1 cellular context compared by ENCODE assay signal in genomic region chr1:203325418-203326091, GRCh38.
TF ChIP-seq lines count a peak whose summit lies in the region.

No MANE protein-coding gene starts in this region.

TF ChIP-seq in HepG2, 621 proteins besides CTCF, POLR2A, EP300 and RAD21 (continued from another document):
- TF ChIP-seq ZBTB33 (CRISPR knock-in tag; IDR thresholded peaks at IDR 0.05) (peak; percentile 21; the same call in 1 of the 2 replicates), ZFX (CRISPR knock-in tag; IDR thresholded peaks at IDR 0.05; ENCODE audit: low read depth) (0 out of 2 replicates have a peak, but pooled peaks have one; percentile 17), CHD4 (IDR thresholded peaks at IDR 0.05; ENCODE audit: borderline replicate concordance, low read length) (no peak), ZNF597 (CRISPR knock-in tag; IDR thresholded peaks at IDR 0.05) (no peak), PRDM15 (CRISPR knock-in tag; IDR thresholded peaks at IDR 0.05) (peak; percentile 19; the same call in 1 of the 2 replicates), ZNF136 (CRISPR knock-in tag; IDR thresholded peaks at IDR 0.05; ENCODE audit: low read depth) (no peak), NFYC (CRISPR knock-in tag; IDR thresholded peaks at IDR 0.05) (no peak), ZNF101 (CRISPR knock-in tag; IDR thresholded peaks at IDR 0.05; ENCODE audit: borderline replicate concordance, low read depth) (no peak), NR2F6 (IDR thresholded peaks at IDR 0.05) (no peak), NR2F6 (CRISPR knock-in tag; IDR thresholded peaks at IDR 0.05) (no peak), ZNF496 (CRISPR knock-in tag; IDR thresholded peaks at IDR 0.05; ENCODE audit: insufficient replicate concordance) (no peak), ZNF263 (CRISPR knock-in tag; IDR thresholded peaks at IDR 0.05) (peak; percentile 72), KDM1A (CRISPR knock-in tag; IDR thresholded peaks at IDR 0.05) (no peak), NFKB2 (CRISPR knock-in tag; IDR thresholded peaks at IDR 0.05; ENCODE audit: borderline replicate concordance) (no peak)
